In the genomic region with DNA sequence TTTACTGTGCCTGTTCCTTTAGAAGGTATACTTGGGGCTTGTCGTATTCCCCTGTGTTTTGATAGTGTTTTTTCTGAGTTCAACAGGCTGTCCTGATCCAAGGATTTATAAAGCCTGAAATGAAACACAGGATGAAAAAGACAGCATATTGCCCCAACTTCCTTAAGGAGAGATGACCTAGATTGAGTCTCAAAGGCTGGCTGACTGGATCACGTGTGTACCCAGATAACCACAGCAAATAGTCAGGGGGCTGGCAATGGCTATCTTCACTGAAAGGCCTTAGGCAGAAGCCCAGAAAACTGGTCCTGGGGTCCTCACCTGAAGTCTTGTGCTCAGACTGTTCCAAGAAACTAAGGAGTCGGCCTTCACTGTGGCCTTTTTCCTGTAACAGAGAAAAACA, we compare ENCODE assay signal across 20 cellular contexts. TPM values are rescaled to one million over a fixed set of nuclear protein-coding genes. Genes with fewer than 3 reads are reported as not detected.
DNase-seq lines count a peak whose midpoint lies in the region; ATAC-seq lines count a peak whose summit lies in the region.
"Had no signal": no experiment of that assay in that cellular context is flagged by ENCODE, and none has a peak within 500 bp of the region (broad histone marks: within the 10 kb centered on the region; RNA-seq: fewer than 3 reads in every experiment).

No MANE protein-coding gene starts in this region.

- H3K9ac ChIP-seq in mesenchymal stem cell (ENCODE audit: low read length), result no peak overlapping the region
- H3K9ac ChIP-seq: BLaER1, GM23248 had no signal

- H3K36me3 ChIP-seq in mesenchymal stem cell (ENCODE audit: control insufficient read depth in 1 of 2, insufficient read depth in 2 of 2, low read depth in 1 of 2, low read length in 2 of 2), result peaks cover 0 to 96% of the 10 kb centered on the region in 2 experiments

- H3K4me2 ChIP-seq in mesenchymal stem cell (ENCODE audit: low read length, poor library complexity, severe bottlenecking), result no peak overlapping the region
- H3K4me2 ChIP-seq: BLaER1 had no signal

- no peak overlapping the region for H3K18ac ChIP-seq in mesenchymal stem cell (ENCODE audit: low read depth in 1 of 2, low read length in 2 of 2)

- no peak overlapping the region for H2BK120ac ChIP-seq in mesenchymal stem cell (ENCODE audit: low read depth, low read length)

- no peaks in the 10 kb centered on the region for H3K9me3 ChIP-seq in mesenchymal stem cell (ENCODE audit: control insufficient read depth, low read length)
- H3K9me3 ChIP-seq: BLaER1 had no signal

- ATAC-seq in GM18868 (IDR thresholded peaks at IDR 0.05; ENCODE audit: unreplicated experiment) (no peak), GM21576 (IDR thresholded peaks at IDR 0.05; ENCODE audit: unreplicated experiment) (no peak)

- peaks cover 5% of the 10 kb centered on the region for H3K79me1 ChIP-seq in mesenchymal stem cell (replicated peaks; ENCODE audit: low read length, poor library complexity, severe bottlenecking)

- H3K27ac ChIP-seq in mesenchymal stem cell (ENCODE audit: low read length, poor library complexity, severe bottlenecking), result peak overlapping the region; percentile 98
- H3K27ac ChIP-seq: BLaER1, C4-2B, GM23248 had no signal

- no peak overlapping the region for H3K4me3 ChIP-seq in mesenchymal stem cell (ENCODE audit: insufficient read depth in 1 of 2, low read depth in 1 of 2, low read length in 2 of 2)
- H3K4me3 ChIP-seq: BLaER1, GM23248 had no signal

- in situ Hi-C loops in G401 (cut with HindIII; ENCODE audit: low sequenced_read_pairs), result no loop called here

- DNase-seq in G401 (ENCODE audit: low spot score), result peak; percentile 75
- DNase-seq in cerebellar cortex (ENCODE audit: low spot score), result peak; percentile 67
- no peak for DNase-seq in mesenchymal stem cell
- DNase-seq in T-helper 9 cell, result no peak
- DNase-seq: CD4-positive, CD25-positive, alpha-beta regulatory T cell; CD8-positive, alpha-beta memory T cell; DMS 273 treated with DMSO at 0.1 percent for 48 hours; DMS79; EL; GF-D8; GM23248; H7; HCEC 1CT had no signal

- no peak overlapping the region for H2BK12ac ChIP-seq in mesenchymal stem cell (ENCODE audit: low read length in 2 of 2)

- H3K4ac ChIP-seq in mesenchymal stem cell (ENCODE audit: low read depth in 1 of 2, low read length in 2 of 2), result no peak overlapping the region

- no peak overlapping the region for H2BK5ac ChIP-seq in mesenchymal stem cell (ENCODE audit: low read depth, low read length, poor library complexity, severe bottlenecking)

- no peak overlapping the region for H2BK15ac ChIP-seq in mesenchymal stem cell (ENCODE audit: low read depth, poor library complexity, severe bottlenecking)

- no peak overlapping the region for H3K14ac ChIP-seq in mesenchymal stem cell (ENCODE audit: low read length in 2 of 2)

- peak overlapping the region; percentile 88 for H2AK5ac ChIP-seq in mesenchymal stem cell (ENCODE audit: low read length, severe bottlenecking)

- no peak overlapping the region for H2AFZ ChIP-seq in mesenchymal stem cell (ENCODE audit: low read depth, low read length)
- H2AFZ ChIP-seq: GM23248 had no signal

- H4K91ac ChIP-seq in mesenchymal stem cell (ENCODE audit: low read length), result no peak overlapping the region

- peaks cover 11% of the 10 kb centered on the region for H3K4me1 ChIP-seq in mesenchymal stem cell (ENCODE audit: control insufficient read depth, insufficient read depth, low read depth, low read length)
- H3K4me1 ChIP-seq: BLaER1 had no signal

- H4K8ac ChIP-seq in mesenchymal stem cell (ENCODE audit: low read length), result no peak overlapping the region

- H3K27me3 ChIP-seq in mesenchymal stem cell (ENCODE audit: control insufficient read depth in 1 of 2, insufficient read depth in 1 of 2, low read length in 2 of 2), result no peaks in the 10 kb centered on the region
- H3K27me3 ChIP-seq: BLaER1 had no signal

- H3K23ac ChIP-seq in mesenchymal stem cell (ENCODE audit: low read length in 2 of 2), result no peak overlapping the region

- 98% methylated on average over 3 of the region's 3 CpGs for WGBS in mesenchymal stem cell

RNA-seq across cellular contexts. Expression of a gene that starts 7.7 kb away (rescaled TPM):
- not detected in 2 replicates for total RNA-seq in G401 (2014; rRNA removed; shearing (Covaris generic))
- not detected for polyA plus RNA-seq in mesenchymal stem cell (2013, experiment 1 of 2)
- polyA plus RNA-seq in mesenchymal stem cell (2013, experiment 2 of 2), result not detected
- total RNA-seq: A172, GM23248, H1, H7 had no signal
- polyA plus RNA-seq: AG04450; CD8-positive, alpha-beta memory T cell; GM23248; H1 had no signal

Comparison
In these comparisons a context has a peak if more than half of its experiments do, and no peak if none do; other contexts are left out.
1. DNase-seq: peak in G401 (single experiment) and cerebellar cortex (single experiment); none in mesenchymal stem cell (single experiment) and T-helper 9 cell (single experiment).